Comparison of ENCODE assay signal across 1 cellular context in the genomic region with DNA sequence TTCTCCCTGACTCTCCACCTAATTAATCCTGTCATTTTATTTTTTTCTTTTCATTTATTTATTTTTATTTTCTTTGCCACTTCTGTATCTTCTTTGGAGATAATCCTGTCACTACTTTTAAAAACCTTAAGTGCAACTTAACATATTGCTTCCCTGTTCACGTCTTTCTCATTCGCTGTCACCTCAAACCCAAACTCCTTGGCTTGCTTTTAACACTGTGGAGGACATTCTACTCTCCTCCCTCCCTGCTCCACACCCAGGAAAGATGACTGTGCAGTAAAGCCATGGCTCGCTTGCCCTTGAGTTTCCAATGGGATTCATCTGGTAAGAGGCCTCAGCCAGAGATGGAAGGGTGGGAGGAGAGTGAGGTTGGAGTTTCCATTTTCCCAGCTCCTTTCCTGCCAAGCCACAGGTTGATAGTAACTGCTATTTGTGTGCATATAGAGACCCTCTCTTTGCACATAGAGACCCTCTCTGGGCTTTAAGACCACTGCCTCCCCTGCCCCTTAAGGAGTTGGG.
TF ChIP-seq lines count a peak whose summit lies in the region.

No MANE protein-coding gene starts in this region.

TF ChIP-seq in K562, 482 proteins besides CTCF, POLR2A, EP300 and RAD21 (continued from another document):
- TF ChIP-seq, protein P1, sequence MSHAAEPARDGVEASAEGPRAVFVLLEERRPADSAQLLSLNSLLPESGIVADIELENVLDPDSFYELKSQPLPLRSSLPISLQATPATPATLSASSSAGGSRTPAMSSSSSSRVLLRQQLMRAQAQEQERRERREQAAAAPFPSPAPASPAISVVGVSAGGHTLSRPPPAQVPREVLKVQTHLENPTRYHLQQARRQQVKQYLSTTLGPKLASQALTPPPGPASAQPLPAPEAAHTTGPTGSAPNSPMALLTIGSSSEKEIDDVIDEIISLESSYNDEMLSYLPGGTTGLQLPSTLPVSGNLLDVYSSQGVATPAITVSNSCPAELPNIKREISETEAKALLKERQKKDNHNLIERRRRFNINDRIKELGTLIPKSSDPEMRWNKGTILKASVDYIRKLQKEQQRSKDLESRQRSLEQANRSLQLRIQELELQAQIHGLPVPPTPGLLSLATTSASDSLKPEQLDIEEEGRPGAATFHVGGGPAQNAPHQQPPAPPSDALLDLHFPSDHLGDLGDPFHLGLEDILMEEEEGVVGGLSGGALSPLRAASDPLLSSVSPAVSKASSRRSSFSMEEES (CRISPR knock-in tag; IDR thresholded peaks at IDR 0.05): no peak
- TF ChIP-seq BRD9 (IDR thresholded peaks at IDR 0.05; ENCODE audit: low read depth, partially characterized antibody) (peak; percentile 56), NCOA1 (IDR thresholded peaks at IDR 0.05; ENCODE audit: low read depth) (no peak), ZNF217 (CRISPR knock-in tag; IDR thresholded peaks at IDR 0.05) (no peak), XRCC4 (IDR thresholded peaks at IDR 0.05; ENCODE audit: extremely low read depth, insufficient read depth, insufficient read length) (no peak), YY1 (IDR thresholded peaks at IDR 0.05; ENCODE audit: borderline replicate concordance in 1 of 3, control insufficient read depth in 1 of 3, extremely low read depth in 1 of 3, insufficient read depth in 3 of 3, insufficient read length in 1 of 3, insufficient replicate concordance in 2 of 3, low read depth in 1 of 3, low read length in 2 of 3) (peak in 1 of 3 experiments; percentile 33), SMAD4 (CRISPR knock-in tag; conservative IDR thresholded peaks at IDR 0.05) (peak; percentile 26; the same call in 1 of the 2 replicates), TAF7 (tag; IDR thresholded peaks at IDR 0.05) (no peak), ZNF24 (IDR thresholded peaks at IDR 0.05) (no peak), MBD1 (CRISPR knock-in tag; IDR thresholded peaks at IDR 0.05) (no peak), ZNF384 (IDR thresholded peaks at IDR 0.05; ENCODE audit: low read depth, low read length) (no peak), ZSCAN32 (CRISPR knock-in tag; IDR thresholded peaks at IDR 0.05) (no peak), RERE (CRISPR knock-in tag; IDR thresholded peaks at IDR 0.05; ENCODE audit: borderline replicate concordance) (no peak), SOX6 (IDR thresholded peaks at IDR 0.05) (peak; percentile 21; the same call in 1 of the 2 replicates), ZEB2 (IDR thresholded peaks at IDR 0.05) (0 out of 2 replicates have a peak, but pooled peaks have one; percentile 20), MCM7 (IDR thresholded peaks at IDR 0.05) (no peak), NUFIP1 (IDR thresholded peaks at IDR 0.05; ENCODE audit: partially characterized antibody) (no peak), POLR2AphosphoS2 (IDR thresholded peaks at IDR 0.05; ENCODE audit: low read length) (no peak), ATF4 (CRISPR knock-in tag; IDR thresholded peaks at IDR 0.05) (0 out of 2 replicates have a peak, but pooled peaks have one; percentile 22), ATF3 (IDR thresholded peaks at IDR 0.05) (peak; percentile 10; the same call in 1 of the 2 replicates), ATF3 (CRISPR knock-in tag; conservative IDR thresholded peaks at IDR 0.05) (no peak), ZBTB2 (IDR thresholded peaks at IDR 0.05) (peak; percentile 31; the same call in 1 of the 2 replicates), TRIM24 (IDR thresholded peaks at IDR 0.05) (peak in 1 of 2 experiments; percentile 39; a peak in 2 of 4 replicates), MAFF (IDR thresholded peaks at IDR 0.05; ENCODE audit: low read length) (peak; percentile 92), POLR3A (IDR thresholded peaks at IDR 0.05; ENCODE audit: borderline replicate concordance, extremely low read depth, insufficient read depth, insufficient read length) (no peak)
- TF ChIP-seq, protein P2, sequence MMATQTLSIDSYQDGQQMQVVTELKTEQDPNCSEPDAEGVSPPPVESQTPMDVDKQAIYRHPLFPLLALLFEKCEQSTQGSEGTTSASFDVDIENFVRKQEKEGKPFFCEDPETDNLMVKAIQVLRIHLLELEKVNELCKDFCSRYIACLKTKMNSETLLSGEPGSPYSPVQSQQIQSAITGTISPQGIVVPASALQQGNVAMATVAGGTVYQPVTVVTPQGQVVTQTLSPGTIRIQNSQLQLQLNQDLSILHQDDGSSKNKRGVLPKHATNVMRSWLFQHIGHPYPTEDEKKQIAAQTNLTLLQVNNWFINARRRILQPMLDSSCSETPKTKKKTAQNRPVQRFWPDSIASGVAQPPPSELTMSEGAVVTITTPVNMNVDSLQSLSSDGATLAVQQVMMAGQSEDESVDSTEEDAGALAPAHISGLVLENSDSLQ (IDR thresholded peaks at IDR 0.05): 0 out of 2 replicates have a peak, but pooled peaks have one; percentile 49
